ENCODE assay signal across 8 cellular contexts in genomic region chr17:4948997-4949320, GRCh38. TPM values are rescaled to one million over a fixed set of nuclear protein-coding genes. Genes with fewer than 3 reads are reported as not detected.
DNase-seq lines count a peak whose midpoint lies in the region; ATAC-seq, FAIRE-seq and TF ChIP-seq lines count a peak whose summit lies in the region.

No MANE protein-coding gene starts in this region.

- no peak for FAIRE-seq in D721Med (lab: Jason Lieb, UNC)
- FAIRE-seq in astrocyte (lab: Jason Lieb, UNC), result no peak

- H3K27me3 Mint-ChIP-seq in astrocyte (ENCODE audit: low read depth, unreplicated experiment), result no peaks in the 10 kb centered on the region

- H3K4me3 Mint-ChIP-seq in astrocyte (ENCODE audit: unreplicated experiment), result peak overlapping the region; percentile 77

- no peak overlapping the region for H3K4me3 ChIP-seq in KMS-11 (IDR thresholded peaks at IDR 0.05; ENCODE audit: insufficient read depth, low read depth, low read length)
- peak overlapping the region; percentile 80 for H3K4me3 ChIP-seq in astrocyte (ENCODE audit: insufficient read depth, low read depth, low read length)
- peak overlapping the region; percentile 85 to 99 (median 96) for H3K4me3 ChIP-seq in gastrocnemius medialis

- peaks cover 40% of the 10 kb centered on the region for H3K4me1 Mint-ChIP-seq in astrocyte (ENCODE audit: low read depth, unreplicated experiment)

- peak; percentile 81 for DNase-seq in D721Med (ENCODE audit: insufficient read length, low spot score)
- DNase-seq in SW 1271 (lab: John Stamatoyannopoulos, UW), result peak; percentile 40 to 85
- DNase-seq in astrocyte (ENCODE audit: low read depth), result peak; percentile 73
- peak; percentile 98 for DNase-seq in hepatic stellate cell (ENCODE audit: low spot score)
- DNase-seq in gastrocnemius medialis, result peak; percentile 71 to 86
- no peak for DNase-seq in GF-D8 (lab: John Stamatoyannopoulos, UW)

- H3K9ac ChIP-seq in KMS-11 (peak overlapping the region; percentile 66; the same call in 1 of the 2 replicates), astrocyte (ENCODE audit: low read length) (peak overlapping the region; percentile 93)

- H3K4me1 ChIP-seq in KMS-11 (ENCODE audit: low read depth, poor library complexity, severe bottlenecking) (no peaks in the 10 kb centered on the region), astrocyte (ENCODE audit: insufficient read depth, low read length) (peaks cover 45% of the 10 kb centered on the region), gastrocnemius medialis (peaks cover 59 to 64% of the 10 kb centered on the region in 2 donors)

- no peaks in the 10 kb centered on the region for H3K36me3 ChIP-seq in KMS-11 (ENCODE audit: insufficient read depth)
- H3K36me3 ChIP-seq in astrocyte (ENCODE audit: insufficient read depth, low read length), result peaks cover 22% of the 10 kb centered on the region
- H3K36me3 ChIP-seq in gastrocnemius medialis, result peaks cover 0 to 22% of the 10 kb centered on the region in 2 donors

- H3K27me3 ChIP-seq in KMS-11 (ENCODE audit: insufficient read depth, low read depth) (no peaks in the 10 kb centered on the region), astrocyte (ENCODE audit: insufficient read depth, low read length) (no peaks in the 10 kb centered on the region), gastrocnemius medialis (no peaks in the 10 kb centered on the region)

- intact Hi-C loops in gastrocnemius medialis (cut with DNase I; ENCODE audit: low total_unique reads), result loop anchor here (1.0 kb wide), 2 partner anchors 18 to 51 kb away; partner anchors contain the start of gene SPAG7

- no peaks in the 10 kb centered on the region for H3K9me3 Mint-ChIP-seq in astrocyte (ENCODE audit: unreplicated experiment)

- no peak overlapping the region for H3K4me2 ChIP-seq in KMS-11
- peak overlapping the region; percentile 99 for H3K4me2 ChIP-seq in astrocyte (ENCODE audit: low read length)

- no peak for TF ChIP-seq CTCF in D721Med (IDR thresholded peaks at IDR 0.05; ENCODE audit: insufficient read depth, missing control alignments)
- TF ChIP-seq CTCF in KMS-11 (conservative IDR thresholded peaks at IDR 0.05; ENCODE audit: low read depth, low read length), result no peak
- no peak for TF ChIP-seq CTCF in astrocyte (IDR thresholded peaks at IDR 0.05; ENCODE audit: insufficient read depth, low read depth, low read length)
- TF ChIP-seq CTCF in gastrocnemius medialis (IDR thresholded peaks at IDR 0.05 in 4 of 5, conservative IDR thresholded peaks at IDR 0.05 in 1 of 5), result no peak

- H2AFZ ChIP-seq in KMS-11 (ENCODE audit: low read depth), result no peak overlapping the region
- H2AFZ ChIP-seq in astrocyte (ENCODE audit: low read depth, low read length), result peak overlapping the region; percentile 57

- TF ChIP-seq POLR2A in gastrocnemius medialis (IDR thresholded peaks at IDR 0.05), result peak; percentile 15 to 78

- peaks cover 22% of the 10 kb centered on the region for H3K36me3 Mint-ChIP-seq in astrocyte (ENCODE audit: low read depth, unreplicated experiment)

- H3K27ac Mint-ChIP-seq in astrocyte (ENCODE audit: unreplicated experiment), result peak overlapping the region; percentile 88

- H3K79me2 ChIP-seq in KMS-11 (ENCODE audit: insufficient read depth, low read depth), result peaks cover 8% of the 10 kb centered on the region; the same call in 1 of the 2 replicates
- H3K79me2 ChIP-seq in astrocyte (ENCODE audit: insufficient read depth, low read length), result peaks cover 44% of the 10 kb centered on the region

- H3K9me3 ChIP-seq in astrocyte (ENCODE audit: insufficient read depth, low read depth, low read length) (no peaks in the 10 kb centered on the region), gastrocnemius medialis (no peaks in the 10 kb centered on the region)

- peak; percentile 36 for ATAC-seq in GM21381 (IDR thresholded peaks at IDR 0.05; ENCODE audit: unreplicated experiment)
- no peak for ATAC-seq in gastrocnemius medialis

- H4K20me1 ChIP-seq in KMS-11 (ENCODE audit: insufficient read depth) (no peaks in the 10 kb centered on the region), astrocyte (ENCODE audit: insufficient read depth, low read length) (peaks cover 44% of the 10 kb centered on the region)

- in situ Hi-C loops in gastrocnemius medialis (cut with MboI; ENCODE audit: low sequenced_read_pairs in 4 of 4), result no loop called here

- peak overlapping the region; percentile 85 for H3K27ac ChIP-seq in KMS-11
- H3K27ac ChIP-seq in astrocyte (ENCODE audit: low read depth, low read length), result peak overlapping the region; percentile 90
- H3K27ac ChIP-seq in gastrocnemius medialis, result peak overlapping the region; percentile 96 to 100 (median 98)

RNA-seq across cellular contexts. Expression of gene PFN1, which starts 0.6 kb away (rescaled TPM):
- 1,246 and 1,346 TPM in 2 replicates for total RNA-seq in astrocyte
- 100 to 1,000 TPM; 304 to 750 (median 599) TPM for total RNA-seq in gastrocnemius medialis

RNA-seq across cellular contexts. Expression of gene ENO3, which starts 2.0 kb away (rescaled TPM):
- total RNA-seq in astrocyte (12.7 and 20.4 TPM in 2 replicates), gastrocnemius medialis (1,000 to 10,000 TPM; 1,434 to 5,473 (median 3,204) TPM)

RNA-seq across cellular contexts. Expression of gene RNF167, which starts 8.9 kb away (rescaled TPM):
- total RNA-seq in astrocyte, result 88.0 and 89.7 TPM in 2 replicates
- total RNA-seq in gastrocnemius medialis, result 10 to 100 TPM; 51.2 to 99.5 (median 75.2) TPM

RNA-seq across cellular contexts. Expression of gene SLC25A11, which starts 9.1 kb away (rescaled TPM):
- 36.8 and 43.0 TPM in 2 replicates for total RNA-seq in astrocyte
- 100 to 1,000 TPM in 2 of 4 donors, 10 to 100 TPM in 2; 52.6 to 106 (median 81.7) TPM for total RNA-seq in gastrocnemius medialis

RNA-seq across cellular contexts. Expression of gene GP1BA, which starts 16.9 kb away (rescaled TPM):
- total RNA-seq in astrocyte (0.09 TPM in 1 of 2 replicates, not detected in the other), gastrocnemius medialis (not detected)

Comparison
In these comparisons a context has a peak if more than half of its experiments do, and no peak if none do; other contexts are left out.
1. RNA of gene ENO3, which starts 2.0 kb away (total RNA-seq): 1,434 to 5,473 TPM in gastrocnemius medialis; 12.7 to 20.4 TPM in astrocyte; every median in the first group is over 10 times any median in the second.
2. Peak in every context shown above with its lines, with median percentiles within 50 percentile points of each other: H3K27ac ChIP-seq.